In the genomic region with DNA sequence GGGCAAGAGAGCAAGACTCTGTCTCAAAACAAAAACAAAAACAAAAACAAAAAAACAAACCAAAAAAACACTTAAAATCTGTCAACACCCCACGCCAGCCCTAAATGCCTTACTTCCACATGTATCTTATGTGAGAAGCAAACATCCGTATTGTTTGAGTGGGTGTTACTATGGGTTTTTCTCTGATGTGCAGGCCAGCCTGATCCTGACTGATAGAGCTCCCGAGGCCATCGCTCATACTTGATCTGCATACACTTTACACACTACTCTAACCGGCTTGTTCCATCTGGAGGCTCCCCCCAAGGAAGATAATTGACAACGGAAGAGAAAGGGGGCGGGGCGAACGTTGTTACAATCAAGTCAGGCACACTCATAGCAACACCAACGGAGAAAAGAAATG, we compare ENCODE assay signal across 1 cellular context.
TF ChIP-seq lines count a peak whose summit lies in the region.

No MANE protein-coding gene starts in this region.

TF ChIP-seq in K562, 482 proteins besides CTCF, POLR2A, EP300 and RAD21:
- TF ChIP-seq, protein P1, sequence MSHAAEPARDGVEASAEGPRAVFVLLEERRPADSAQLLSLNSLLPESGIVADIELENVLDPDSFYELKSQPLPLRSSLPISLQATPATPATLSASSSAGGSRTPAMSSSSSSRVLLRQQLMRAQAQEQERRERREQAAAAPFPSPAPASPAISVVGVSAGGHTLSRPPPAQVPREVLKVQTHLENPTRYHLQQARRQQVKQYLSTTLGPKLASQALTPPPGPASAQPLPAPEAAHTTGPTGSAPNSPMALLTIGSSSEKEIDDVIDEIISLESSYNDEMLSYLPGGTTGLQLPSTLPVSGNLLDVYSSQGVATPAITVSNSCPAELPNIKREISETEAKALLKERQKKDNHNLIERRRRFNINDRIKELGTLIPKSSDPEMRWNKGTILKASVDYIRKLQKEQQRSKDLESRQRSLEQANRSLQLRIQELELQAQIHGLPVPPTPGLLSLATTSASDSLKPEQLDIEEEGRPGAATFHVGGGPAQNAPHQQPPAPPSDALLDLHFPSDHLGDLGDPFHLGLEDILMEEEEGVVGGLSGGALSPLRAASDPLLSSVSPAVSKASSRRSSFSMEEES (CRISPR knock-in tag; IDR thresholded peaks at IDR 0.05), result no peak
- TF ChIP-seq MEIS2 (IDR thresholded peaks at IDR 0.05; ENCODE audit: partially characterized antibody) (peak; percentile 85), RBM17 (IDR thresholded peaks at IDR 0.05; ENCODE audit: borderline replicate concordance, low read depth, low read length) (no peak), ZNF695 (CRISPR knock-in tag; IDR thresholded peaks at IDR 0.05) (no peak), SAFB (IDR thresholded peaks at IDR 0.05; ENCODE audit: borderline replicate concordance, low read depth, low read length) (no peak), CBFA2T2 (conservative IDR thresholded peaks at IDR 0.05) (peak; percentile 68), STAT5A (IDR thresholded peaks at IDR 0.05; ENCODE audit: borderline replicate concordance, low read length) (0 out of 2 replicates have a peak, but pooled peaks have one; percentile 22), MTA2 (IDR thresholded peaks at IDR 0.05; ENCODE audit: low read depth) (0 out of 2 replicates have a peak, but pooled peaks have one; percentile 18), HNRNPH1 (optimal IDR thresholded peaks at IDR 0.05; ENCODE audit: low read depth, low read length) (no peak), EGR1 (conservative IDR thresholded peaks at IDR 0.05) (peak; percentile 55), BCOR (IDR thresholded peaks at IDR 0.05) (0 out of 2 replicates have a peak, but pooled peaks have one; percentile 4), CBFA2T3 (IDR thresholded peaks at IDR 0.05) (peak; percentile 83), NFIC (IDR thresholded peaks at IDR 0.05) (0 out of 2 replicates have a peak, but pooled peaks have one; percentile 29), PHTF2 (CRISPR knock-in tag; IDR thresholded peaks at IDR 0.05) (no peak), ZSCAN29 (IDR thresholded peaks at IDR 0.05) (peak; percentile 89), DPF2 (IDR thresholded peaks at IDR 0.05) (peak; percentile 60), ARID1B (IDR thresholded peaks at IDR 0.05) (peak; percentile 72; the same call in 1 of the 2 replicates), SOX6 (IDR thresholded peaks at IDR 0.05) (peak; percentile 33; the same call in 1 of the 2 replicates), FOXP1 (CRISPR knock-in tag; IDR thresholded peaks at IDR 0.05) (no peak), GATA2 (CRISPR knock-in tag; IDR thresholded peaks at IDR 0.05) (peak; percentile 54; the same call in 1 of the 2 replicates), EHMT2 (IDR thresholded peaks at IDR 0.05) (0 out of 2 replicates have a peak, but pooled peaks have one; percentile 14), TEAD4 (IDR thresholded peaks at IDR 0.05; ENCODE audit: low read length) (peak; percentile 54), TEAD4 (CRISPR knock-in tag; IDR thresholded peaks at IDR 0.05; ENCODE audit: borderline replicate concordance) (no peak), HSF4 (CRISPR knock-in tag; IDR thresholded peaks at IDR 0.05; ENCODE audit: borderline replicate concordance) (no peak), TCF3 (CRISPR knock-in tag; IDR thresholded peaks at IDR 0.05) (peak; percentile 40), TAL1 (IDR thresholded peaks at IDR 0.05) (peak; percentile 54; the same call in 1 of the 2 replicates), POLR2AphosphoS5 (IDR thresholded peaks at IDR 0.05; ENCODE audit: control insufficient read depth, insufficient read depth, low read depth, low read length) (0 out of 2 replicates have a peak, but pooled peaks have one; percentile 34), RFX1 (IDR thresholded peaks at IDR 0.05) (peak; percentile 28; the same call in 1 of the 2 replicates), NRF1 (conservative IDR thresholded peaks at IDR 0.05 in 1 of 2, IDR thresholded peaks at IDR 0.05 in 1 of 2) (0 out of 4 replicates have a peak, but pooled peaks of 1 of the 2 experiments have one; percentile 21), TRIM24 (IDR thresholded peaks at IDR 0.05) (peak in 1 of 2 experiments; percentile 40; a peak in 1 of 4 replicates), JUND (IDR thresholded peaks at IDR 0.05; ENCODE audit: borderline replicate concordance, low read depth, low read length) (peak; percentile 14; the same call in 1 of the 2 replicates), JUND (tag; IDR thresholded peaks at IDR 0.05; ENCODE audit: borderline replicate concordance, low read depth, low read length) (no peak), FOXK2 (conservative IDR thresholded peaks at IDR 0.05 in 1 of 2, IDR thresholded peaks at IDR 0.05 in 1 of 2; ENCODE audit: low read depth in 2 of 2) (0 out of 4 replicates have a peak, but pooled peaks of 1 of the 2 experiments have one; percentile 27), NCOR1 (IDR thresholded peaks at IDR 0.05) (peak; percentile 61)
- TF ChIP-seq, protein P2, sequence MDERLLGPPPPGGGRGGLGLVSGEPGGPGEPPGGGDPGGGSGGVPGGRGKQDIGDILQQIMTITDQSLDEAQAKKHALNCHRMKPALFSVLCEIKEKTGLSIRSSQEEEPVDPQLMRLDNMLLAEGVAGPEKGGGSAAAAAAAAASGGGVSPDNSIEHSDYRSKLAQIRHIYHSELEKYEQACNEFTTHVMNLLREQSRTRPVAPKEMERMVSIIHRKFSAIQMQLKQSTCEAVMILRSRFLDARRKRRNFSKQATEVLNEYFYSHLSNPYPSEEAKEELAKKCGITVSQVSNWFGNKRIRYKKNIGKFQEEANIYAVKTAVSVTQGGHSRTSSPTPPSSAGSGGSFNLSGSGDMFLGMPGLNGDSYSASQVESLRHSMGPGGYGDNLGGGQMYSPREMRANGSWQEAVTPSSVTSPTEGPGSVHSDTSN (CRISPR knock-in tag; IDR thresholded peaks at IDR 0.05; ENCODE audit: low read depth), result no peak
- TF ChIP-seq, protein P2 (tag; conservative IDR thresholded peaks at IDR 0.05; ENCODE audit: low read depth), result peak; percentile 61
- TF ChIP-seq, protein P3, sequence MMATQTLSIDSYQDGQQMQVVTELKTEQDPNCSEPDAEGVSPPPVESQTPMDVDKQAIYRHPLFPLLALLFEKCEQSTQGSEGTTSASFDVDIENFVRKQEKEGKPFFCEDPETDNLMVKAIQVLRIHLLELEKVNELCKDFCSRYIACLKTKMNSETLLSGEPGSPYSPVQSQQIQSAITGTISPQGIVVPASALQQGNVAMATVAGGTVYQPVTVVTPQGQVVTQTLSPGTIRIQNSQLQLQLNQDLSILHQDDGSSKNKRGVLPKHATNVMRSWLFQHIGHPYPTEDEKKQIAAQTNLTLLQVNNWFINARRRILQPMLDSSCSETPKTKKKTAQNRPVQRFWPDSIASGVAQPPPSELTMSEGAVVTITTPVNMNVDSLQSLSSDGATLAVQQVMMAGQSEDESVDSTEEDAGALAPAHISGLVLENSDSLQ (IDR thresholded peaks at IDR 0.05), result peak; percentile 80
- TF ChIP-seq, protein P4, sequence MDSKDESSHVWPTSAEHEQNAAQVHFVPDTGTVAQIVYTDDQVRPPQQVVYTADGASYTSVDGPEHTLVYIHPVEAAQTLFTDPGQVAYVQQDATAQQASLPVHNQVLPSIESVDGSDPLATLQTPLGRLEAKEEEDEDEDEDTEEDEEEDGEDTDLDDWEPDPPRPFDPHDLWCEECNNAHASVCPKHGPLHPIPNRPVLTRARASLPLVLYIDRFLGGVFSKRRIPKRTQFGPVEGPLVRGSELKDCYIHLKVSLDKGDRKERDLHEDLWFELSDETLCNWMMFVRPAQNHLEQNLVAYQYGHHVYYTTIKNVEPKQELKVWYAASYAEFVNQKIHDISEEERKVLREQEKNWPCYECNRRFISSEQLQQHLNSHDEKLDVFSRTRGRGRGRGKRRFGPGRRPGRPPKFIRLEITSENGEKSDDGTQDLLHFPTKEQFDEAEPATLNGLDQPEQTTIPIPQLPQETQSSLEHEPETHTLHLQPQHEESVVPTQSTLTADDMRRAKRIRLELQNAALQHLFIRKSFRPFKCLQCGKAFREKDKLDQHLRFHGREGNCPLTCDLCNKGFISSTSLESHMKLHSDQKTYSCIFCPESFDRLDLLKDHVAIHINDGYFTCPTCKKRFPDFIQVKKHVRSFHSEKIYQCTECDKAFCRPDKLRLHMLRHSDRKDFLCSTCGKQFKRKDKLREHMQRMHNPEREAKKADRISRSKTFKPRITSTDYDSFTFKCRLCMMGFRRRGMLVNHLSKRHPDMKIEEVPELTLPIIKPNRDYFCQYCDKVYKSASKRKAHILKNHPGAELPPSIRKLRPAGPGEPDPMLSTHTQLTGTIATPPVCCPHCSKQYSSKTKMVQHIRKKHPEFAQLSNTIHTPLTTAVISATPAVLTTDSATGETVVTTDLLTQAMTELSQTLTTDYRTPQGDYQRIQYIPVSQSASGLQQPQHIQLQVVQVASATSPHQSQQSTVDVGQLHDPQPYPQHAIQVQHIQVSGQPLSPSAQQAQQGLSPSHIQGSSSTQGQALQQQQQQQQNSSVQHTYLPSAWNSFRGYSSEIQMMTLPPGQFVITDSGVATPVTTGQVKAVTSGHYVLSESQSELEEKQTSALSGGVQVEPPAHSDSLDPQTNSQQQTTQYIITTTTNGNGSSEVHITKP (IDR thresholded peaks at IDR 0.05; ENCODE audit: partially characterized antibody), result peak; percentile 90
- TF ChIP-seq, protein P5, sequence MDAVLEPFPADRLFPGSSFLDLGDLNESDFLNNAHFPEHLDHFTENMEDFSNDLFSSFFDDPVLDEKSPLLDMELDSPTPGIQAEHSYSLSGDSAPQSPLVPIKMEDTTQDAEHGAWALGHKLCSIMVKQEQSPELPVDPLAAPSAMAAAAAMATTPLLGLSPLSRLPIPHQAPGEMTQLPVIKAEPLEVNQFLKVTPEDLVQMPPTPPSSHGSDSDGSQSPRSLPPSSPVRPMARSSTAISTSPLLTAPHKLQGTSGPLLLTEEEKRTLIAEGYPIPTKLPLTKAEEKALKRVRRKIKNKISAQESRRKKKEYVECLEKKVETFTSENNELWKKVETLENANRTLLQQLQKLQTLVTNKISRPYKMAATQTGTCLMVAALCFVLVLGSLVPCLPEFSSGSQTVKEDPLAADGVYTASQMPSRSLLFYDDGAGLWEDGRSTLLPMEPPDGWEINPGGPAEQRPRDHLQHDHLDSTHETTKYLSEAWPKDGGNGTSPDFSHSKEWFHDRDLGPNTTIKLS (IDR thresholded peaks at IDR 0.05; ENCODE audit: borderline replicate concordance, low read depth), result no peak
